28 cellular contexts compared by ENCODE assay signal in the genomic region with DNA sequence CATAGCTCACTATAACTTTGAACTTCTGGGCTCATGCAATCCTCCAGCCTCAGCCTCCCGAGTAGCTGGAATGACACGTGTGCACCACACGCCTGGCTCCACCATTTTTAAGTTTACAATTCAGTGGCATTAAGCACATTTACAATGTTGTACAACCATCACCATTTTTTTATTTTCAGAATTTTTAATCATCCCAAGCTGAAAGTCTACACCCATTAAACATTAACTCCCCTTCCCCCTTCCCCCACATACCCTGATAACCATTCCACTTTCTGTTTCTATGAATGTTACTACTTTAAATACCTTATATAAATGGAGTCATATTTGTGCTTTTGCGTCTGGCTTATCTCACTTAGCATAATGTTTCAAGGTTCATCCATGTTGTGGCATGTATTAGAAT.
"Had no signal": no experiment of that assay in that cellular context is flagged by ENCODE, and none has a peak within 500 bp of the region (broad histone marks: within the 10 kb centered on the region; RNA-seq: fewer than 3 reads in every experiment).

No MANE protein-coding gene starts in this region.

- H3K4me3 ChIP-seq: neural progenitor cell, ovary, psoas muscle, skin epidermis, smooth muscle cell, spleen, suprapubic skin, testis, tibial artery, transverse colon, upper lobe of right lung, uterus had no signal

- H3K36me3 ChIP-seq: neural progenitor cell, ovary, spleen, suprapubic skin, tibial artery, transverse colon, upper lobe of right lung, uterus had no signal

- H3K9me3 ChIP-seq: ovary, psoas muscle, spleen, suprapubic skin, testis, tibial artery, transverse colon, upper lobe of right lung, uterus had no signal

- ATAC-seq: natural killer cell; psoas muscle; right cardiac atrium; sciatic nerve; stimulated activated memory B cell treated with anti-CD40 and anti-IgM and Interleukin-4, amounts not matched to agents 10 μg/mL and 1 μg/mL and 100 μg/mL, for 72 hours; stimulated activated naive CD8-positive, alpha-beta T cell treated with anti-CD3 and anti-CD28 coated beads, Interleukin-15, amount 100 ng/mL, for 72 hours; stimulated activated naive CD8-positive, alpha-beta T cell treated with anti-CD3 and anti-CD28 coated beads, Interleukin-15, Interleukin-2, amounts not matched to agents 100 U/mL and 50 U/mL, for 24 hours; upper lobe of right lung had no signal

- H3K79me2 ChIP-seq: parathyroid adenoma had no signal

- H3K27ac ChIP-seq: neural progenitor cell, ovary, parathyroid adenoma, psoas muscle, skin epidermis, spleen, suprapubic skin, testis, tibial artery, transverse colon, upper lobe of right lung, uterus had no signal

- DNase-seq: natural killer cell; occipital lobe; ovary; posterior cingulate gyrus; psoas muscle; right cardiac atrium; spleen; stimulated activated CD4-positive, alpha-beta T cell treated with anti-CD3 and anti-CD28 coated beads, Interleukin-12 subunit alpha, Interleukin-12 subunit beta, amount 100 ng/mL, for 4 hours; stimulated activated CD4-positive, alpha-beta T cell treated with anti-CD3 and anti-CD28 coated beads, Interleukin-1b, Interleukin-23, amount 100 ng/mL, for 48 hours; stimulated activated CD4-positive, alpha-beta T cell treated with anti-CD3 and anti-CD28 coated beads, Interleukin-4, amount 100 ng/mL, for 1 hour; stimulated activated CD4-positive, alpha-beta T cell treated with anti-CD3 and anti-CD28 coated beads, Interleukin-4, amount 100 ng/mL, for 4 hours; stimulated activated CD8-positive, alpha-beta memory T cell treated with anti-CD3 and anti-CD28 coated beads, Interleukin-4, amount 100 ng/mL, for 48 hours; stimulated activated naive CD4-positive, alpha-beta T cell; stimulated activated naive CD8-positive, alpha-beta T cell treated with anti-CD3 and anti-CD28 coated beads, Interleukin-15, amount 100 ng/mL, for 72 hours; stimulated activated naive CD8-positive, alpha-beta T cell treated with anti-CD3 and anti-CD28 coated beads, Interleukin-15, Interleukin-2, amounts not matched to agents 100 U/mL and 50 U/mL, for 24 hours; substantia nigra; testis; tibial artery; transverse colon; upper lobe of right lung; uterus had no signal

- H2AFZ ChIP-seq: neural progenitor cell, parathyroid adenoma had no signal

- H3K9ac ChIP-seq: neural progenitor cell, parathyroid adenoma had no signal

- H3K27me3 ChIP-seq: neural progenitor cell, ovary, spleen, suprapubic skin, testis, tibial artery, transverse colon, upper lobe of right lung, uterus had no signal

- H3K4me2 ChIP-seq: neural progenitor cell, smooth muscle cell had no signal

- H3K4me1 ChIP-seq: parathyroid adenoma, psoas muscle, suprapubic skin, testis, tibial artery, upper lobe of right lung, uterus had no signal
